Comparison of ENCODE assay signal across 9 cellular contexts in the genomic region with DNA sequence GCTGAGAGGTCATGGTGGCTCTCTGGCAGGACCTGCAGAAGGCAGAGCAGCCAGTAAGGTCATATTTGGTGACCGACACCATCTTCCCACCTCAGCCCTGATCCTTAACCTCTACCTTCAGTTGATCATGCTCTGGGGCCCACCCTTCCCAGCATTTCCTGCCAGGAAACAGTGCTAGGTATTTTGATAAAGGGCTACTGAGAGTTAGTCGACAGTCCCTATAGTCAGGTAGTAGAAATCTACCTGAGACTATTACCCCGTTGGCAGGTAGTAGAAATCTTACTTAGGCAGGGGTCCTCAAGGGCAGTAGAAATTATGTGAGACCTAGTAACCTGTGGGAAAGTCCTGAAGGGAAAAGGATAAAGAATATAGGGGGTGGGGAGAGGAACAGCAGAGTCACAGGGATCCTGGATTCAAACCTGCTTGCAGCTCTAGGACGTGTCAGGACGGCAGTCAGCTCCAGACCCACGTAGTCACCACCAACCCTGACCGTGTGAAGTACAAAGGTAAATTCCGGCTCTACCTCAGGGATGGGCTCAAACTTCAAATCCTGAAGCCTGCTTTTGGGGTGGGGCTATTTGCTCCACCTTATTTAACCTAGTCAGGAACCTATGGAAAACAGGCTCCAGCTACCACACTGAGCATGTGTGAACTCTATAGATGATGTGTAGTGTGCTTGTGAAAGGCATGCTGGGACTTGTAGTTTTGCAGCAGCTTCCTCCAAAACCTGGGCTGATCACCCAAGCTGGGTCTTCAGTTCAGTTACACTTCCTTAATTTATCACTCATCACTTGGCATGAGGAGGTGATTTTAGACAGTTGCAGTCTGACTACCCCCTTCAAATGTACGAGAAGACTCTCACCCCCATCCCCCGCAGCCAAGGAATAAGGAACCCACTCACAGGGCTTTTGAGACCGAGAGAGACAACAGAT. TPM values are rescaled to one million over a fixed set of nuclear protein-coding genes. Genes with fewer than 3 reads are reported as not detected.
A peak's percentile ranks its signal among the peaks of the same experiment; 100 is the strongest.
DNase-seq lines count a peak whose midpoint lies in the region; ATAC-seq, FAIRE-seq and TF ChIP-seq lines count a peak whose summit lies in the region.
"Had no signal": no experiment of that assay in that cellular context is flagged by ENCODE, and none has a peak within 500 bp of the region (broad histone marks: within the 10 kb centered on the region; RNA-seq: fewer than 3 reads in every experiment).

Gene DQX1, minus strand, starts transcription at position 515 of the 932 bp plus-strand sequence. Its CDS starts 502 bp downstream, at position 13.

- H3K9me3 ChIP-seq in vagina (no peaks in the 10 kb centered on the region), HAP-1 (no peaks in the 10 kb centered on the region)

- DNase-seq in ACHN (peak; percentile 20), GM12891 (ENCODE audit: insufficient read length, low spot score) (no peak), NOMO-1 treated with dmso at 0.1 percent for 144 hours (lab: John Stamatoyannopoulos, UW; ENCODE audit: unreplicated experiment) (peak; percentile 56), epithelial cell of esophagus (ENCODE audit: low read depth) (peak; percentile 99), vagina (ENCODE audit: extremely low spot score in 2 of 2) (no peak), HAP-1 (ENCODE audit: low spot score in 2 of 2) (no peak), D341Med (ENCODE audit: low spot score) (no peak)
- DNase-seq: midbrain had no signal

- H3K27me3 ChIP-seq in vagina: no peaks in the 10 kb centered on the region
- no peaks in the 10 kb centered on the region for H3K27me3 ChIP-seq in HAP-1 (ENCODE audit: low read depth)

- peak; percentile 75 for FAIRE-seq in GM12891 (lab: Jason Lieb, UNC)

- in situ Hi-C loops in ACHN (cut with HindIII; ENCODE audit: low pct_ligation_motif_present, low pct_unique_long_range_greater_than_20kb, low sequenced_read_pairs): no loop called here
- in situ Hi-C loops in HAP-1 (cut with MboI; ENCODE audit: low sequenced_read_pairs): no loop called here

- no peak for ATAC-seq in GM21367 (IDR thresholded peaks at IDR 0.05; ENCODE audit: unreplicated experiment)

- TF ChIP-seq POLR2A in GM12891 (IDR thresholded peaks at IDR 0.05; ENCODE audit: low read depth, low read length): 0 out of 2 replicates have a peak, but pooled peaks have one; percentile 27
- TF ChIP-seq POLR2A in vagina (IDR thresholded peaks at IDR 0.05): no peak

- intact Hi-C loops in vagina (cut with DNase I): no loop called here

- H3K36me3 ChIP-seq in vagina (peaks cover 0 to 21% of the 10 kb centered on the region in 2 donors), HAP-1 (replicated peaks) (peaks cover 31% of the 10 kb centered on the region)

- no peak within 1 kb of the TSS for H3K27ac ChIP-seq in vagina

- H3K4me1 ChIP-seq in vagina: peaks cover 21% of the 10 kb centered on the region
- peaks cover 9% of the 10 kb centered on the region for H3K4me1 ChIP-seq in HAP-1

- peak within 1 kb of the TSS; percentile 47 for H3K4me3 ChIP-seq in epithelial cell of esophagus (ENCODE audit: low read length)
- H3K4me3 ChIP-seq in vagina: no peak within 1 kb of the TSS
- no peak within 1 kb of the TSS for H3K4me3 ChIP-seq in HAP-1

- TF ChIP-seq CTCF in epithelial cell of esophagus (IDR thresholded peaks at IDR 0.05; ENCODE audit: insufficient read depth, low read depth, low read length, missing control alignments) (no peak), vagina (IDR thresholded peaks at IDR 0.05) (no peak)

TF ChIP-seq in GM12891, 5 proteins besides CTCF, POLR2A, EP300 and RAD21:
- TF ChIP-seq SPI1 (IDR thresholded peaks at IDR 0.05; ENCODE audit: low read depth, low read length) (peak; percentile 90), PAX5 (IDR thresholded peaks at IDR 0.05; ENCODE audit: insufficient read depth, low read length, severe bottlenecking) (no peak), POU2F2 (IDR thresholded peaks at IDR 0.05; ENCODE audit: low read depth, low read length) (no peak; the same call in none of the 2 replicates), POLR2AphosphoS5 (IDR thresholded peaks at IDR 0.05; ENCODE audit: low read depth, low read length) (no peak), TAF1 (IDR thresholded peaks at IDR 0.05; ENCODE audit: low read depth, low read length) (no peak)

RNA-seq across cellular contexts. Expression of gene DQX1, which starts in this region (rescaled TPM):
- 1.2 TPM for polyA plus RNA-seq in GM12891 (2012; ENCODE audit: low read depth, missing spikeins)
- total RNA-seq in vagina: 9.6 TPM

Comparison
In these comparisons a context has a peak if more than half of its experiments do, and no peak if none do; other contexts are left out.
1. DNase-seq: peak in ACHN (single experiment), NOMO-1 treated with dmso at 0.1 percent for 144 hours (single experiment) and epithelial cell of esophagus (single experiment); none in GM12891 (single experiment), vagina (0 of 2), HAP-1 (0 of 2) and D341Med (single experiment).